ENCODE assay signal across 20 cellular contexts in genomic region chr2:165901595-165901994, GRCh38. TPM values are rescaled to one million over a fixed set of nuclear protein-coding genes. Genes with fewer than 3 reads are reported as not detected.
DNase-seq lines count a peak whose midpoint lies in the region; ATAC-seq and TF ChIP-seq lines count a peak whose summit lies in the region.
"Had no signal": no experiment of that assay in that cellular context is flagged by ENCODE, and none has a peak within 500 bp of the region (broad histone marks: within the 10 kb centered on the region; RNA-seq: fewer than 3 reads in every experiment).

No MANE protein-coding gene starts in this region.

- peaks cover 10% of the 10 kb centered on the region for H3K4me1 Mint-ChIP-seq in nephron

- ATAC-seq in GM18861 (IDR thresholded peaks at IDR 0.05; ENCODE audit: unreplicated experiment) (no peak), HG02642 (IDR thresholded peaks at IDR 0.05; ENCODE audit: poor library complexity, unreplicated experiment) (no peak)

- intact Hi-C loops in A673 (cut with micrococcal nuclease; ENCODE audit: unreplicated experiment) = no loop called here

- peaks cover 78% of the 10 kb centered on the region for H3K36me3 ChIP-seq in A673 (ENCODE audit: insufficient read depth, low read length, poor library complexity, severe bottlenecking)

- H3K9me3 ChIP-seq in A673 (ENCODE audit: low read depth, low read length, poor library complexity, severe bottlenecking) = no peaks in the 10 kb centered on the region
- H3K9me3 ChIP-seq: SJCRH30 had no signal

- CTCF ChIA-PET in A673 (lab: Charles Lee) = interaction anchor here (0.6 kb wide), 1 partner anchor 226 kb away, joined by 3 read pairs; the partner anchor contains the start of gene SCN1A

- no TSS peak for BruUV-seq in A673 (replicated peaks; lab: Mats Ljungman, UMichigan)

- no peaks in the 10 kb centered on the region for H3K27me3 ChIP-seq in A673 (replicated peaks; ENCODE audit: insufficient read depth, low read depth, low read length, poor library complexity)
- H3K27me3 ChIP-seq: SJCRH30 had no signal

- H3K4me3 Mint-ChIP-seq in nephron = no peak overlapping the region
- H3K4me3 Mint-ChIP-seq: H9 had no signal

- H3K27ac Mint-ChIP-seq in nephron = peak overlapping the region in 2 of 3 experiments; percentile 25 to 51

- no peak overlapping the region for H3K4me3 ChIP-seq in A673 (ENCODE audit: low read depth, low read length, poor library complexity, severe bottlenecking)
- H3K4me3 ChIP-seq: PC-9, SJCRH30 had no signal

- no peaks in the 10 kb centered on the region for H3K9me3 Mint-ChIP-seq in nephron
- H3K9me3 Mint-ChIP-seq: H9 had no signal

- DNase-seq in A673 (ENCODE audit: low spot score) (no peak), EH (ENCODE audit: low read depth) (peak; percentile 29), SIG-M5 treated with dmso at 0.1 percent for 504 hours (lab: John Stamatoyannopoulos, UW; ENCODE audit: unreplicated experiment) (no peak)
- no peak for DNase-seq in stimulated activated CD4-positive, alpha-beta T cell treated with anti-CD3 and anti-CD28 coated beads, Interleukin-4, amount 100 ng/mL, for 24 hours
- DNase-seq: 8988T, C1 segment of cervical spinal cord, DMS79, H9, KBM-7, NCI-H187 treated with DMSO at 0.1 percent for 48 hours, NCI-H2227 treated with DMSO at 0.1 percent for 48 hours, NCI-H510A treated with DMSO at 0.1 percent for 48 hours, NCI-H82, PC-9, SJCRH30 had no signal

- TF ChIP-seq CTCF in A673 (conservative IDR thresholded peaks at IDR 0.05; ENCODE audit: low read depth, low read length) (no peak), VCaP (conservative IDR thresholded peaks at IDR 0.05) (no peak), nephron (IDR thresholded peaks at IDR 0.05; ENCODE audit: unreplicated experiment in 3 of 3) (no peak)

- H3K27me3 Mint-ChIP-seq in nephron (ENCODE audit: low read depth) = no peaks in the 10 kb centered on the region

- H3K4me1 ChIP-seq in A673 (ENCODE audit: insufficient read depth, low read length, poor library complexity, severe bottlenecking) = peaks cover 7% of the 10 kb centered on the region
- H3K4me1 ChIP-seq: SJCRH30 had no signal

- peaks cover 60% of the 10 kb centered on the region for H3K36me3 Mint-ChIP-seq in nephron (ENCODE audit: low read depth)

- H3K27ac ChIP-seq in A673 (ENCODE audit: low read depth, low read length, poor library complexity, severe bottlenecking) (peak overlapping the region; percentile 34), VCaP (peak overlapping the region; percentile 84)
- H3K27ac ChIP-seq: PC-9, RWPE1, SJCRH30 had no signal

- POLR2A ChIA-PET in A673 (lab: Charles Lee; ENCODE audit: low non-redundant PET) = no interaction called here

RNA-seq across cellular contexts. Expression of gene TTC21B, which starts 52.0 kb away (rescaled TPM):
- 83.0 TPM in 2 replicates for total RNA-seq in A673 (2021)
